21 cellular contexts compared by ENCODE assay signal in the genomic region with DNA sequence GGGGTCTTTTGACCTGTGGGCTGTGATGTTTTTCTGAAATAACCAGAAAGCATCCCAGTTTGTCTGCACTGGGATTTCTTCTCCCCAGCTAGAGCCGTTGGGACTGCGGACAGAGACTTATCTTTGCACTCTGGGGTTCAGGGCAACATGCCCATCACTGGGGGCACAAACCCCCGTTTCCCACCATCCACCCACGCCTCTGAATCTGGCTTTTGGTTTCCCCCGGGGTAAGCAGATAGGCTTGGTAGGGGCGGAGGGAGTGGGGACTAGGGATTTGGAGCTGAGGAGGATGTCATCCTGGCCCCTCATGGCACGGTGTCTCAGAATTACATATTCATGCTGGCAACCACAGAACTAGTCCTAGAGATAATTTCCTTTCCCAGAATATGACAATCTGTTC.
"Had no signal": no experiment of that assay in that cellular context is flagged by ENCODE, and none has a peak within 500 bp of the region (broad histone marks: within the 10 kb centered on the region; RNA-seq: fewer than 3 reads in every experiment).

No MANE protein-coding gene starts in this region.

- ATAC-seq: effector memory CD8-positive, alpha-beta T cell; left lung; SK-N-SH treated with all-trans-retinoic acid at 6 μM for 48 hours; T-cell had no signal

- H3K4me2 ChIP-seq: hepatocyte had no signal

- H3K27ac ChIP-seq: ascending aorta, hepatocyte, left lung, tibial nerve had no signal

- H3K36me3 ChIP-seq: left lung had no signal

- H3K4me3 Mint-ChIP-seq: activated B cell treated with CpG ODN at 0.5 μM for 24 hours; activated CD4-positive, alpha-beta T cell treated with anti-CD3 and anti-CD28 coated beads, Interleukin-2, amount 10 ng/mL, durations not matched to agents 24 days and 14 days; activated naive CD4-positive, alpha-beta T cell treated with anti-CD3 and anti-CD28 coated beads for 36 hours; effector memory CD8-positive, alpha-beta T cell; mesothelial cell of epicardium; nephron; stimulated activated naive CD8-positive, alpha-beta T cell treated with anti-CD3 and anti-CD28 coated beads, Interleukin-15, Interleukin-2, amounts not matched to agents 100 ng/mL and 50 ng/mL, for 24 hours; T-cell had no signal

- H2AFZ ChIP-seq: hepatocyte had no signal

- H3K4me3 ChIP-seq: ascending aorta, hepatocyte, left lung, tibial nerve had no signal

- DNase-seq: activated B cell treated with CpG ODN at 0.5 μM for 24 hours; activated CD4-positive, alpha-beta T cell treated with anti-CD3 and anti-CD28 coated beads, Interleukin-2, amount 10 ng/mL, durations not matched to agents 24 days and 14 days; activated naive CD4-positive, alpha-beta T cell treated with anti-CD3 and anti-CD28 coated beads for 36 hours; dermis blood vessel endothelial cell; effector memory CD8-positive, alpha-beta T cell; foreskin fibroblast; left lung; occipital lobe; retina; SIG-M5; stimulated activated CD4-positive, alpha-beta T cell treated with anti-CD3 and anti-CD28 coated beads, Interleukin-12 subunit alpha, Interleukin-12 subunit beta, amount 100 ng/mL, for 4 hours; stimulated activated CD4-positive, alpha-beta T cell treated with anti-CD3 and anti-CD28 coated beads, Interleukin-1b, Interleukin-23, amount 100 ng/mL, for 48 hours had no signal

- H3K79me2 ChIP-seq: hepatocyte had no signal

- H3K9me3 Mint-ChIP-seq: activated B cell treated with CpG ODN at 0.5 μM for 24 hours; activated CD4-positive, alpha-beta T cell treated with anti-CD3 and anti-CD28 coated beads, Interleukin-2, amount 10 ng/mL, durations not matched to agents 24 days and 14 days; activated naive CD4-positive, alpha-beta T cell treated with anti-CD3 and anti-CD28 coated beads for 36 hours; activated T-helper 2 cell treated with anti-CD3 and anti-CD28 coated beads, Interferon-gamma antibody, Interleukin-2, Interleukin-4, amounts not matched to agents 10 μg/mL and 5 μg/mL and 100 μg/mL, durations not matched to agents 14 hours and 24 hours and 36 hours; effector memory CD8-positive, alpha-beta T cell; mesothelial cell of epicardium; nephron; stimulated activated naive CD8-positive, alpha-beta T cell treated with anti-CD3 and anti-CD28 coated beads, Interleukin-15, Interleukin-2, amounts not matched to agents 100 ng/mL and 50 ng/mL, for 24 hours; T-cell had no signal

- H3K27me3 ChIP-seq: ascending aorta, hepatocyte, left lung, tibial nerve had no signal

- H3K27ac Mint-ChIP-seq: activated B cell treated with CpG ODN at 0.5 μM for 24 hours; activated naive CD4-positive, alpha-beta T cell treated with anti-CD3 and anti-CD28 coated beads for 36 hours; activated T-helper 2 cell treated with anti-CD3 and anti-CD28 coated beads, Interferon-gamma antibody, Interleukin-2, Interleukin-4, amounts not matched to agents 10 μg/mL and 5 μg/mL and 100 μg/mL, durations not matched to agents 14 hours and 24 hours and 36 hours; effector memory CD8-positive, alpha-beta T cell; mesothelial cell of epicardium; nephron; stimulated activated naive CD8-positive, alpha-beta T cell treated with anti-CD3 and anti-CD28 coated beads, Interleukin-15, Interleukin-2, amounts not matched to agents 100 ng/mL and 50 ng/mL, for 24 hours; T-cell had no signal

- H3K27me3 Mint-ChIP-seq: activated B cell treated with CpG ODN at 0.5 μM for 24 hours; activated CD4-positive, alpha-beta T cell treated with anti-CD3 and anti-CD28 coated beads, Interleukin-2, amount 10 ng/mL, durations not matched to agents 24 days and 14 days; effector memory CD8-positive, alpha-beta T cell; stimulated activated naive CD8-positive, alpha-beta T cell treated with anti-CD3 and anti-CD28 coated beads, Interleukin-15, Interleukin-2, amounts not matched to agents 100 ng/mL and 50 ng/mL, for 24 hours; T-cell had no signal

- H3K9me3 ChIP-seq: ascending aorta, left lung, tibial nerve had no signal
